8 cellular contexts compared by ENCODE assay signal in the genomic region with DNA sequence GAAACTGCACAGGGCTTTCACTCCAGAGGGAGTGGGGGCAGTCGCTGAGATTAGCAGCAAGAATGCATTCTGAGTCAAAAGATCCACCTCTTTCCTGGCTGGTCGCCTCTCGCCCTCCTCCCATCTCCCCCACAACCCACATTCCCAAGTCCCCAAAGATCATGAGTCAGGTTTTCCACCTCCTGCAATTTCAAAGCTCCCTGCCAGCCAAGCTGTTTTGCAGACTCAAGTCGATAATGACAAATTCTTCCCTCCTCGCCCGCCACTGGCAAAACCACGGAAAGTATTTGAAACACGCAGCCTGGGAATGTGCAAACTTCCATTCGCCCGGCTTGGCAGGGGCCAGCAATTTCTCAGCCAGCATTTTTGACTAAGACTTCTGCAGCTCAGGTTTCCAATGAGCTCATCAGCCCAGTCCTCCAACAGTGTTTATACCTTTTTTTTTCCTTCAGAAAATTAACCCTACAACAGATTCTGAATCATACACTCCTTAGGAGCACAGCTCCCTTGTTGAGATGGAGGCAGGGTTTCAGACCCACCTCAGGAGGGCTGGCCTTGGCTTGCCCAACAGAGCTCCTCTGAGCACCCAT.
DNase-seq lines count a peak whose midpoint lies in the region; ATAC-seq, FAIRE-seq and TF ChIP-seq lines count a peak whose summit lies in the region.

No MANE protein-coding gene starts in this region.

- TF ChIP-seq EP300 in stomach (IDR thresholded peaks at IDR 0.05), result peak; percentile 45

- DNase-seq in activated effector memory CD4-positive, alpha-beta T cell treated with anti-CD3 and anti-CD28 coated beads, Interleukin-2, amount 50 U/mL, for 16 hours, result peak; percentile 39
- DNase-seq in activated effector memory CD4-positive, alpha-beta T cell treated with Interleukin-2 at 50 U/mL for 16 hours, result no peak
- peak; percentile 99 for DNase-seq in mammary epithelial cell
- peak; percentile 99 for DNase-seq in keratinocyte (ENCODE audit: low read depth, low spot score)
- peak; percentile 86 for DNase-seq in stomach
- no peak for DNase-seq in NCI-H2029 treated with DMSO at 0.1 percent for 48 hours (lab: John Stamatoyannopoulos, UW)
- DNase-seq in NCI-H526 treated with DMSO at 0.1 percent for 48 hours (lab: John Stamatoyannopoulos, UW), result no peak

- intact Hi-C loops in mammary epithelial cell (cut with micrococcal nuclease), result loop anchor here (1.0 kb wide), 2 partner anchors 20 kb away; no protein-coding TSS in a partner anchor
- intact Hi-C loops in stomach (cut with DNase I; ENCODE audit: low total_unique reads), result no loop called here

- peak; percentile 96 for FAIRE-seq in keratinocyte (lab: Jason Lieb, UNC)

- no peaks in the 10 kb centered on the region for H3K9me1 ChIP-seq in keratinocyte (ENCODE audit: control insufficient read depth, extremely low read depth, insufficient read depth, low read length)

- H2AFZ ChIP-seq in mammary epithelial cell (ENCODE audit: low read depth, low read length) (peak overlapping the region; percentile 20), keratinocyte (ENCODE audit: control insufficient read depth, low read length) (no peak overlapping the region)

- H3K27me3 ChIP-seq in mammary epithelial cell (ENCODE audit: insufficient read depth, low read length) (no peaks in the 10 kb centered on the region), keratinocyte (ENCODE audit: control insufficient read depth, extremely low read depth, insufficient read depth, low read length) (no peaks in the 10 kb centered on the region), stomach (no peaks in the 10 kb centered on the region)

- H3K9me3 ChIP-seq in mammary epithelial cell (replicated peaks; ENCODE audit: insufficient read depth, low read length) (no peaks in the 10 kb centered on the region), keratinocyte (ENCODE audit: control insufficient read depth, low read depth, low read length) (no peaks in the 10 kb centered on the region), stomach (no peaks in the 10 kb centered on the region)

- H3K27ac ChIP-seq in mammary epithelial cell (ENCODE audit: insufficient read depth, low read depth, low read length), result peak overlapping the region; percentile 41
- H3K27ac ChIP-seq in keratinocyte (ENCODE audit: control insufficient read depth, insufficient read depth, low read length), result peak overlapping the region; percentile 29
- H3K27ac ChIP-seq in stomach, result peak overlapping the region; percentile 23 to 80 (median 70)

- ATAC-seq in HG02884 (IDR thresholded peaks at IDR 0.05; ENCODE audit: unreplicated experiment), result no peak

- no peaks in the 10 kb centered on the region for H3K79me2 ChIP-seq in mammary epithelial cell (ENCODE audit: insufficient read depth, low read length)
- no peaks in the 10 kb centered on the region for H3K79me2 ChIP-seq in keratinocyte (ENCODE audit: control insufficient read depth, insufficient read depth, low read length)

- peak overlapping the region; percentile 36 for H3K4me2 ChIP-seq in mammary epithelial cell (ENCODE audit: insufficient read depth, low read depth, low read length)
- H3K4me2 ChIP-seq in keratinocyte (ENCODE audit: control insufficient read depth, extremely low read depth, insufficient read depth, low read depth, low read length), result peak overlapping the region; percentile 50

- WGBS in mammary epithelial cell (ENCODE audit: low coverage, missing lambda C conversion rate), result 0% methylated on average over 10 of the region's 10 CpGs
- WGBS in stomach, 5 donors, result 12 to 18% (median 14%) methylated on average over 10 of the region's 10 CpGs

- TF ChIP-seq CTCF in mammary epithelial cell (conservative IDR thresholded peaks at IDR 0.05 in 1 of 2, IDR thresholded peaks at IDR 0.05 in 1 of 2; ENCODE audit: extremely low read depth in 1 of 2, insufficient read depth in 1 of 2, low read depth in 1 of 2, low read length in 2 of 2), result no peak
- no peak for TF ChIP-seq CTCF in keratinocyte (optimal IDR thresholded peaks at IDR 0.05 in 1 of 3, IDR thresholded peaks at IDR 0.05 in 1 of 3, conservative IDR thresholded peaks at IDR 0.05 in 1 of 3; ENCODE audit: extremely low read depth in 1 of 3, insufficient read depth in 2 of 3, low read length in 3 of 3)
- TF ChIP-seq CTCF in stomach (IDR thresholded peaks at IDR 0.05), result no peak

- dilution Hi-C loops in mammary epithelial cell (cut with HindIII; ENCODE audit: low sequenced_read_pairs) (loop anchor here (5.0 kb wide), 2 partner anchors 49 to 91 kb away; no protein-coding TSS in a partner anchor), keratinocyte (cut with MboI; ENCODE audit: extremely low pct_ligation_motif_present, low sequenced_read_pairs) (no loop called here)

- H3K4me3 ChIP-seq in mammary epithelial cell (replicated peaks in 1 of 3; ENCODE audit: insufficient read depth in 1 of 3, low read depth in 2 of 3, low read length in 3 of 3), result no peak overlapping the region
- no peak overlapping the region for H3K4me3 ChIP-seq in keratinocyte (ENCODE audit: control insufficient read depth in 2 of 3, extremely low read depth in 1 of 3, insufficient read depth in 2 of 3, low read depth in 1 of 3, low read length in 3 of 3)
- no peak overlapping the region for H3K4me3 ChIP-seq in stomach

- H3K4me1 ChIP-seq in mammary epithelial cell (ENCODE audit: insufficient read depth, low read length) (peaks cover 36% of the 10 kb centered on the region), keratinocyte (ENCODE audit: control insufficient read depth, extremely low read depth, insufficient read depth, low read length) (peaks cover 26% of the 10 kb centered on the region), stomach (peaks cover 13 to 33% (median 25%) of the 10 kb centered on the region in 4 donors)

- BruUV-seq in mammary epithelial cell (replicated peaks; lab: Mats Ljungman, UMichigan), result no TSS peak

- in situ Hi-C loops in mammary epithelial cell (cut with MboI; ENCODE audit: low sequenced_read_pairs in 2 of 2), result no loop called here

- TF ChIP-seq POLR2A in stomach (IDR thresholded peaks at IDR 0.05), result no peak

- H3K9ac ChIP-seq in mammary epithelial cell (ENCODE audit: insufficient read depth, low read length) (no peak overlapping the region), keratinocyte (ENCODE audit: control insufficient read depth, extremely low read depth, insufficient read depth, low read length) (peak overlapping the region; percentile 2)

- no peaks in the 10 kb centered on the region for H4K20me1 ChIP-seq in mammary epithelial cell (ENCODE audit: insufficient read depth, low read length)
- H4K20me1 ChIP-seq in keratinocyte (ENCODE audit: control insufficient read depth, extremely low read depth, insufficient read depth, low read length), result no peaks in the 10 kb centered on the region

- H3K36me3 ChIP-seq in mammary epithelial cell (ENCODE audit: insufficient read depth, low read length) (no peaks in the 10 kb centered on the region), keratinocyte (ENCODE audit: control insufficient read depth in 2 of 2, extremely low read depth in 1 of 2, insufficient read depth in 2 of 2, low read length in 2 of 2) (no peaks in the 10 kb centered on the region), stomach (no peaks in the 10 kb centered on the region)

- CTCF ChIA-PET in mammary epithelial cell (lab: Charles Lee; ENCODE audit: low non-redundant PET), result interaction anchor here (0.5 to 0.6 kb wide), 3 partner anchors 15 to 897 kb away, joined by 3 read pairs; no protein-coding TSS in a partner anchor

Comparison
In these comparisons a context has a peak if more than half of its experiments do, and no peak if none do; other contexts are left out.
1. DNase-seq: peak in activated effector memory CD4-positive, alpha-beta T cell treated with anti-CD3 and anti-CD28 coated beads, Interleukin-2, amount 50 U/mL, for 16 hours (single experiment), mammary epithelial cell (single experiment), keratinocyte (single experiment) and stomach (single experiment); none in activated effector memory CD4-positive, alpha-beta T cell treated with Interleukin-2 at 50 U/mL for 16 hours (single experiment), NCI-H2029 treated with DMSO at 0.1 percent for 48 hours (single experiment) and NCI-H526 treated with DMSO at 0.1 percent for 48 hours (single experiment).
2. Peak in every context shown above with its lines, with median percentiles within 50 percentile points of each other: H3K27ac ChIP-seq.